ENCODE assay signal across 28 cellular contexts in genomic region chr21:20341431-20341830, GRCh38.
DNase-seq lines count a peak whose midpoint lies in the region; FAIRE-seq and TF ChIP-seq lines count a peak whose summit lies in the region.
"Had no signal": no experiment of that assay in that cellular context is flagged by ENCODE, and none has a peak within 500 bp of the region (broad histone marks: within the 10 kb centered on the region; RNA-seq: fewer than 3 reads in every experiment).

No MANE protein-coding gene starts in this region.

- TF ChIP-seq POLR2A in H1 (IDR thresholded peaks at IDR 0.05; ENCODE audit: control extremely low read depth in 1 of 2, low read depth in 2 of 2, low read length in 2 of 2) = no peak

- H3K56ac ChIP-seq in H1 (replicated peaks; ENCODE audit: insufficient read length, low read depth, low read length) = no peak overlapping the region

- no peak for TF ChIP-seq RAD21 in H1 (IDR thresholded peaks at IDR 0.05 in 1 of 2, conservative IDR thresholded peaks at IDR 0.05 in 1 of 2; ENCODE audit: low read depth in 2 of 2, low read length in 2 of 2)

- peak overlapping the region; percentile 60 for H2AFZ ChIP-seq in SU-DHL-6 (ENCODE audit: low read depth, low read length, severe bottlenecking)
- H2AFZ ChIP-seq in H1 (ENCODE audit: low read length) = 0 out of 2 replicates have a peak overlapping the region, but pooled peaks have one; percentile 35

- no peak overlapping the region for H4K8ac ChIP-seq in H1 (ENCODE audit: extremely low read depth, insufficient read depth, low read length)

- H3K27ac ChIP-seq in SU-DHL-6 (ENCODE audit: low read depth, low read length) = no peak overlapping the region
- H3K27ac ChIP-seq in H1 (ENCODE audit: low read depth, low read length) = no peak overlapping the region
- H3K27ac ChIP-seq: BLaER1 had no signal

- no peak overlapping the region for H3K23ac ChIP-seq in H1 (ENCODE audit: insufficient read length)

- H2AK5ac ChIP-seq in H1 (ENCODE audit: low read depth, low read length) = no peak overlapping the region

- no peaks in the 10 kb centered on the region for H3K79me2 ChIP-seq in SU-DHL-6 (ENCODE audit: insufficient read depth, low read length)
- no peaks in the 10 kb centered on the region for H3K79me2 ChIP-seq in H1 (ENCODE audit: control insufficient read depth in 1 of 2, insufficient read depth in 2 of 2, low read length in 2 of 2)

- H3K4me2 ChIP-seq in SU-DHL-6 (ENCODE audit: low read depth, low read length, poor library complexity, severe bottlenecking) = no peak overlapping the region
- H3K4me2 ChIP-seq in H1 (ENCODE audit: insufficient read depth in 1 of 2, low read depth in 2 of 2, low read length in 2 of 2) = no peak overlapping the region
- H3K4me2 ChIP-seq: BLaER1 had no signal

- TF ChIP-seq CTCF in SU-DHL-6 (IDR thresholded peaks at IDR 0.05; ENCODE audit: insufficient read depth, low read length, poor library complexity, severe bottlenecking) = no peak
- no peak for TF ChIP-seq CTCF in H1 (IDR thresholded peaks at IDR 0.05; ENCODE audit: control extremely low read depth in 1 of 3, insufficient read depth in 1 of 3, low read depth in 1 of 3, low read length in 3 of 3)

- H4K91ac ChIP-seq in H1 (replicated peaks; ENCODE audit: insufficient read length, low read length) = no peak overlapping the region

- no peak for FAIRE-seq in H1 (lab: Jason Lieb, UNC)
- FAIRE-seq: A204.1, GM12878, GM12892, GM18507 had no signal

- H3K36me3 Mint-ChIP-seq in activated CD4-positive, alpha-beta memory T cell treated with anti-CD3 and anti-CD28 coated beads for 36 hours = no peaks in the 10 kb centered on the region
- H3K36me3 Mint-ChIP-seq: CD14-positive monocyte; CD4-positive, alpha-beta memory T cell; CD4-positive, CD25-positive, alpha-beta regulatory T cell; CD8-positive, alpha-beta memory T cell had no signal

- H2BK5ac ChIP-seq in H1 (ENCODE audit: low read depth, low read length) = no peak overlapping the region

- no peak overlapping the region for H2BK120ac ChIP-seq in H1 (replicated peaks; ENCODE audit: low read depth, low read length)

- H3K18ac ChIP-seq in H1 (ENCODE audit: extremely low read depth, low read length) = no peak overlapping the region

- H3K9me3 Mint-ChIP-seq in activated CD4-positive, alpha-beta memory T cell treated with anti-CD3 and anti-CD28 coated beads for 36 hours = peaks cover 7% of the 10 kb centered on the region

- H3K23me2 ChIP-seq in H1 (ENCODE audit: low read depth, low read length) = no peaks in the 10 kb centered on the region

- no peak overlapping the region for H2BK12ac ChIP-seq in H1 (ENCODE audit: low read depth, low read length)

- H3K4me3 Mint-ChIP-seq in activated CD4-positive, alpha-beta memory T cell treated with anti-CD3 and anti-CD28 coated beads for 36 hours = no peak overlapping the region
- H3K4me3 Mint-ChIP-seq: CD14-positive monocyte; CD4-positive, alpha-beta memory T cell; CD4-positive, CD25-positive, alpha-beta regulatory T cell; CD8-positive, alpha-beta memory T cell had no signal

- DNase-seq in H1 (ENCODE audit: low read depth in 1 of 2, low spot score in 2 of 2) (no peak), putamen (ENCODE audit: low spot score) (peak; percentile 59), posterior vena cava (ENCODE audit: low spot score) (no peak), SW480 (ENCODE audit: low spot score) (no peak)
- DNase-seq in activated CD4-positive, alpha-beta memory T cell treated with anti-CD3 and anti-CD28 coated beads for 36 hours = no peak
- DNase-seq in activated CD8-positive, alpha-beta memory T cell treated with anti-CD3 and anti-CD28 coated beads for 24 hours = no peak
- DNase-seq: 8988T; ACHN; BE2C; C1 segment of cervical spinal cord; CD4-positive, alpha-beta memory T cell; CD4-positive, CD25-positive, alpha-beta regulatory T cell; CD8-positive, alpha-beta memory T cell; COR-L47; DMS 273 treated with DMSO at 0.1 percent for 48 hours; DMS153; DMS53; DMS79; DND-41; EL; GDM1 had no signal

- H3K4me1 Mint-ChIP-seq in activated CD4-positive, alpha-beta memory T cell treated with anti-CD3 and anti-CD28 coated beads for 36 hours (ENCODE audit: low read depth) = no peaks in the 10 kb centered on the region
- H3K4me1 Mint-ChIP-seq: CD14-positive monocyte; CD4-positive, alpha-beta memory T cell; CD4-positive, CD25-positive, alpha-beta regulatory T cell; CD8-positive, alpha-beta memory T cell had no signal

- H3K27ac Mint-ChIP-seq in activated CD4-positive, alpha-beta memory T cell treated with anti-CD3 and anti-CD28 coated beads for 36 hours = no peak overlapping the region
- H3K27ac Mint-ChIP-seq: CD14-positive monocyte; CD4-positive, alpha-beta memory T cell; CD4-positive, CD25-positive, alpha-beta regulatory T cell; CD8-positive, alpha-beta memory T cell had no signal

- H3F3A ChIP-seq in SU-DHL-6 (ENCODE audit: insufficient read depth) = no peaks in the 10 kb centered on the region

- no peak overlapping the region for H3K4me3 ChIP-seq in SU-DHL-6 (ENCODE audit: insufficient read depth, low read length, poor library complexity, severe bottlenecking)
- no peak overlapping the region for H3K4me3 ChIP-seq in H1 (ENCODE audit: extremely low read depth in 1 of 4, insufficient read depth in 2 of 4, low read depth in 3 of 4, low read length in 4 of 4)
- H3K4me3 ChIP-seq: BLaER1, GM12878 had no signal

- no peaks in the 10 kb centered on the region for H3K9me2 ChIP-seq in SU-DHL-6 (replicated peaks; ENCODE audit: insufficient read depth, low read length)

- H2BK15ac ChIP-seq in H1 (ENCODE audit: low read length) = no peak overlapping the region

- intact Hi-C loops in posterior vena cava (cut with DNase I) = no loop called here
- intact Hi-C loops in activated CD4-positive, alpha-beta memory T cell treated with anti-CD3 and anti-CD28 coated beads for 36 hours (cut with micrococcal nuclease) = no loop called here

- H3K14ac ChIP-seq in H1 (ENCODE audit: insufficient read length) = no peak overlapping the region

- H2BK20ac ChIP-seq in H1 (ENCODE audit: low read length) = no peak overlapping the region

- H3K27me3 ChIP-seq in SU-DHL-6 (ENCODE audit: low read length) = no peaks in the 10 kb centered on the region
- no peaks in the 10 kb centered on the region for H3K27me3 ChIP-seq in H1 (replicated peaks in 1 of 4; ENCODE audit: control insufficient read depth in 3 of 4, extremely low read depth in 1 of 4, insufficient read depth in 3 of 4, low read length in 3 of 4)
- H3K27me3 ChIP-seq: BE2C, BLaER1 had no signal

- H3K4ac ChIP-seq in H1 (replicated peaks; ENCODE audit: insufficient read length, low read depth, low read length) = no peak overlapping the region

- no peak overlapping the region for H3K9ac ChIP-seq in SU-DHL-6 (ENCODE audit: low read length)
- H3K9ac ChIP-seq in H1 (replicated peaks in 1 of 4; ENCODE audit: extremely low read depth in 1 of 4, low read depth in 3 of 4, low read length in 3 of 4) = no peak overlapping the region
- H3K9ac ChIP-seq: BLaER1 had no signal

- H3K36me3 ChIP-seq in SU-DHL-6 (ENCODE audit: low read length) (no peaks in the 10 kb centered on the region), H1 (ENCODE audit: control insufficient read depth in 2 of 4, insufficient read depth in 4 of 4, low read length in 3 of 4) (no peaks in the 10 kb centered on the region)
- H3K36me3 ChIP-seq: BE2C, BLaER1 had no signal

- no peak overlapping the region for H4K5ac ChIP-seq in H1 (ENCODE audit: insufficient read length, low read depth, low read length)

- H4K20me1 ChIP-seq in SU-DHL-6 (ENCODE audit: low read depth, low read length) = no peaks in the 10 kb centered on the region
- no peaks in the 10 kb centered on the region for H4K20me1 ChIP-seq in H1 (replicated peaks in 1 of 2; ENCODE audit: control insufficient read depth in 1 of 2, insufficient read depth in 2 of 2, low read length in 2 of 2)
- H4K20me1 ChIP-seq: BLaER1 had no signal

- TF ChIP-seq EP300 in H1 (IDR thresholded peaks at IDR 0.05; ENCODE audit: borderline replicate concordance in 1 of 2, low read depth in 2 of 2, low read length in 2 of 2) = no peak

- H3K4me1 ChIP-seq in H1 (replicated peaks in 1 of 4; ENCODE audit: control insufficient read depth in 3 of 4, insufficient read depth in 4 of 4, low read length in 3 of 4) = no peaks in the 10 kb centered on the region
- H3K4me1 ChIP-seq: BE2C, BLaER1 had no signal

- CTCF ChIA-PET in H1 (lab: Charles Lee; ENCODE audit: partially characterized antibody) = no interaction called here
- CTCF ChIA-PET in activated CD4-positive, alpha-beta memory T cell treated with anti-CD3 and anti-CD28 coated beads for 36 hours (lab: Charles Lee) = no interaction called here

- no peaks in the 10 kb centered on the region for H3K79me1 ChIP-seq in H1 (ENCODE audit: low read depth, low read length)

- 76% methylated on average over 4 of the region's 4 CpGs; no CpG with 5 or more reads in 1 of the 2 experiments for WGBS in H1 (ENCODE audit: extremely low coverage in 1 of 2, insufficient coverage in 1 of 2, insufficient read length in 1 of 2, insufficient replicate concordance in 2 of 2, low coverage in 1 of 2, low lambda C conversion rate in 2 of 2, missing lambda C conversion rate in 1 of 2), 2 experiments

- POLR2A ChIA-PET in H1 (lab: Charles Lee; ENCODE audit: partially characterized antibody) = no interaction called here
- POLR2A ChIA-PET in activated CD4-positive, alpha-beta memory T cell treated with anti-CD3 and anti-CD28 coated beads for 36 hours (lab: Charles Lee) = no interaction called here

- H3K9me3 ChIP-seq in SU-DHL-6 (ENCODE audit: insufficient read depth, low read length) (no peaks in the 10 kb centered on the region; the same call in 1 of the 2 replicates), H1 (ENCODE audit: insufficient read depth in 2 of 2, low read depth in 1 of 2, low read length in 1 of 2) (0 out of 4 replicates have a peak, but pooled peaks cover 0 to 2% of the 10 kb centered on the region in 2 experiments)
- H3K9me3 ChIP-seq: BE2C, BLaER1 had no signal

- H3K27me3 Mint-ChIP-seq in activated CD4-positive, alpha-beta memory T cell treated with anti-CD3 and anti-CD28 coated beads for 36 hours = no peaks in the 10 kb centered on the region
- H3K27me3 Mint-ChIP-seq: CD4-positive, alpha-beta memory T cell; CD4-positive, CD25-positive, alpha-beta regulatory T cell; CD8-positive, alpha-beta memory T cell had no signal

TF ChIP-seq in H1, 55 proteins besides CTCF, POLR2A, EP300 and RAD21:
- TF ChIP-seq BACH1 (IDR thresholded peaks at IDR 0.05; ENCODE audit: low read length) = no peak
- TF ChIP-seq CREB1 (IDR thresholded peaks at IDR 0.05) = no peak
- TF ChIP-seq USF2 (IDR thresholded peaks at IDR 0.05; ENCODE audit: low read length) = no peak
- no peak for TF ChIP-seq TAF1 (IDR thresholded peaks at IDR 0.05; ENCODE audit: low read depth, low read length)
TF ChIP-seq in H1: peak in this region for 0.
